Comparison of ENCODE assay signal across 1 cellular context in the genomic region with DNA sequence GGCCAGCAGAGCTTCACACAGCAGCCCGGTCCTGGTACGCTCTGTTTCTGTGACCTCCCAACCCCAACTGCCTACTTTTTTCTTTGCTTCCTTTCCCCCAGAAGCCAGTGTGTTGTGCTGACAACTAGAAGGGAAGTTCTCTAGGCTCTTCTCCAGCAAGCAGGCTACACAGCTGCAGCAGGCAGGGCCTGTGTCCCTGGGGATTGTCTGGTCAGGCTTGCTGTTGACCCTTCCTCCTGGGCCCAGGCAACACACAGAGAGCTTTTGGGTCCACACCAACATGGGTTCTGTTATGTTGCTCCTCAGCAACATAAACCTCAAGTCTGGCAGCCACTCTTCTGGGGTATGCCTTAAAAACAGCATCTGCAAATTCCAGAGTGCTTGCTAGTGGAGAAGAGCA.
TF ChIP-seq lines count a peak whose summit lies in the region.

No MANE protein-coding gene starts in this region.

TF ChIP-seq in IMR-90, 13 proteins besides CTCF, POLR2A, EP300 and RAD21 (continued from another document):
- TF ChIP-seq, protein P1, sequence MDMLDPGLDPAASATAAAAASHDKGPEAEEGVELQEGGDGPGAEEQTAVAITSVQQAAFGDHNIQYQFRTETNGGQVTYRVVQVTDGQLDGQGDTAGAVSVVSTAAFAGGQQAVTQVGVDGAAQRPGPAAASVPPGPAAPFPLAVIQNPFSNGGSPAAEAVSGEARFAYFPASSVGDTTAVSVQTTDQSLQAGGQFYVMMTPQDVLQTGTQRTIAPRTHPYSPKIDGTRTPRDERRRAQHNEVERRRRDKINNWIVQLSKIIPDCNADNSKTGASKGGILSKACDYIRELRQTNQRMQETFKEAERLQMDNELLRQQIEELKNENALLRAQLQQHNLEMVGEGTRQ (IDR thresholded peaks at IDR 0.05; ENCODE audit: low read depth, low read length), result no peak
